38 cellular contexts compared by ENCODE assay signal in genomic region chr11:1679881-1680280, GRCh38. TPM values are rescaled to one million over a fixed set of nuclear protein-coding genes. Genes with fewer than 3 reads are reported as not detected.
"Had no signal": no experiment of that assay in that cellular context is flagged by ENCODE, and none has a peak within 500 bp of the region (broad histone marks: within the 10 kb centered on the region; RNA-seq: fewer than 3 reads in every experiment).

No MANE protein-coding gene starts in this region.

- H3K27ac Mint-ChIP-seq: activated CD4-positive, alpha-beta memory T cell treated with anti-CD3 and anti-CD28 coated beads, Interleukin-2, amount 10 ng/mL, durations not matched to agents 7 days and 5 days; activated CD4-positive, alpha-beta T cell treated with anti-CD3 and anti-CD28 coated beads, Interleukin-2, amount 10 ng/mL, durations not matched to agents 7 days and 5 days; activated naive CD4-positive, alpha-beta T cell treated with anti-CD3 and anti-CD28 coated beads for 36 hours; activated naive CD4-positive, alpha-beta T cell treated with anti-CD3 and anti-CD28 coated beads, Interleukin-2, amount 50 U/mL, for 24 hours; activated naive CD8-positive, alpha-beta T cell treated with anti-CD3 and anti-CD28 coated beads for 36 hours; activated naive CD8-positive, alpha-beta T cell treated with anti-CD3 and anti-CD28 coated beads, Interleukin-2, amount 50 U/mL, for 24 hours; activated T-helper 1 cell treated with anti-CD3 and anti-CD28 coated beads, Interleukin-12 subunit alpha, Interleukin-12 subunit beta, Interleukin-2, Interleukin-4 antibody, amounts not matched to agents 30 ng/mL and 10 ng/mL and 1 ng/mL, durations not matched to agents 14 hours and 24 hours and 36 hours; activated T-helper 2 cell treated with anti-CD3 and anti-CD28 coated beads, Interferon-gamma antibody, Interleukin-2, Interleukin-4, amounts not matched to agents 10 μg/mL and 5 μg/mL and 100 μg/mL, durations not matched to agents 14 hours and 24 hours and 36 hours; effector memory CD8-positive, alpha-beta T cell; WTC11 had no signal

- H3K36me3 ChIP-seq: adrenal gland, esophagus squamous epithelium, gastroesophageal sphincter had no signal

- H3K4me3 Mint-ChIP-seq: activated CD4-positive, alpha-beta memory T cell treated with anti-CD3 and anti-CD28 coated beads, Interleukin-2, amount 10 ng/mL, durations not matched to agents 7 days and 5 days; activated CD4-positive, alpha-beta T cell treated with anti-CD3 and anti-CD28 coated beads, Interleukin-2, amount 10 ng/mL, durations not matched to agents 7 days and 5 days; activated naive CD4-positive, alpha-beta T cell treated with anti-CD3 and anti-CD28 coated beads for 36 hours; activated naive CD4-positive, alpha-beta T cell treated with anti-CD3 and anti-CD28 coated beads, Interleukin-2, amount 50 U/mL, for 24 hours; activated naive CD8-positive, alpha-beta T cell treated with anti-CD3 and anti-CD28 coated beads for 36 hours; activated naive CD8-positive, alpha-beta T cell treated with anti-CD3 and anti-CD28 coated beads, Interleukin-2, amount 50 U/mL, for 24 hours; activated T-helper 1 cell treated with anti-CD3 and anti-CD28 coated beads, Interleukin-12 subunit alpha, Interleukin-12 subunit beta, Interleukin-2, Interleukin-4 antibody, amounts not matched to agents 30 ng/mL and 10 ng/mL and 1 ng/mL, durations not matched to agents 14 hours and 24 hours and 36 hours; effector memory CD8-positive, alpha-beta T cell; WTC11 had no signal

- H3K9me3 Mint-ChIP-seq: activated CD4-positive, alpha-beta memory T cell treated with anti-CD3 and anti-CD28 coated beads, Interleukin-2, amount 10 ng/mL, durations not matched to agents 7 days and 5 days; activated CD4-positive, alpha-beta T cell treated with anti-CD3 and anti-CD28 coated beads, Interleukin-2, amount 10 ng/mL, durations not matched to agents 7 days and 5 days; activated naive CD4-positive, alpha-beta T cell treated with anti-CD3 and anti-CD28 coated beads for 36 hours; activated naive CD4-positive, alpha-beta T cell treated with anti-CD3 and anti-CD28 coated beads, Interleukin-2, amount 50 U/mL, for 24 hours; activated naive CD8-positive, alpha-beta T cell treated with anti-CD3 and anti-CD28 coated beads for 36 hours; activated naive CD8-positive, alpha-beta T cell treated with anti-CD3 and anti-CD28 coated beads, Interleukin-2, amount 50 U/mL, for 24 hours; activated T-helper 1 cell treated with anti-CD3 and anti-CD28 coated beads, Interleukin-12 subunit alpha, Interleukin-12 subunit beta, Interleukin-2, Interleukin-4 antibody, amounts not matched to agents 30 ng/mL and 10 ng/mL and 1 ng/mL, durations not matched to agents 14 hours and 24 hours and 36 hours; activated T-helper 2 cell treated with anti-CD3 and anti-CD28 coated beads, Interferon-gamma antibody, Interleukin-2, Interleukin-4, amounts not matched to agents 10 μg/mL and 5 μg/mL and 100 μg/mL, durations not matched to agents 14 hours and 24 hours and 36 hours; effector memory CD8-positive, alpha-beta T cell; WTC11 had no signal

- FAIRE-seq: colon, endothelial cell of umbilical vein had no signal

- H3K4me1 ChIP-seq: adrenal gland, body of pancreas, esophagus squamous epithelium, gastroesophageal sphincter had no signal

- H3K4me3 ChIP-seq: adrenal gland, body of pancreas, esophagus squamous epithelium, gastroesophageal sphincter had no signal

- H3K27ac ChIP-seq: adrenal gland, body of pancreas, epithelial cell of prostate, esophagus squamous epithelium, gastroesophageal sphincter, VCaP had no signal

- ATAC-seq: activated naive CD8-positive, alpha-beta T cell treated with anti-CD3 and anti-CD28 coated beads, Interleukin-2, amount 50 U/mL, for 24 hours; body of pancreas; effector memory CD8-positive, alpha-beta T cell; gastroesophageal sphincter; WTC11 had no signal

- H3K27me3 ChIP-seq: body of pancreas had no signal

- H3K4me1 Mint-ChIP-seq: activated CD4-positive, alpha-beta memory T cell treated with anti-CD3 and anti-CD28 coated beads, Interleukin-2, amount 10 ng/mL, durations not matched to agents 7 days and 5 days; activated CD4-positive, alpha-beta T cell treated with anti-CD3 and anti-CD28 coated beads, Interleukin-2, amount 10 ng/mL, durations not matched to agents 7 days and 5 days; activated naive CD4-positive, alpha-beta T cell treated with anti-CD3 and anti-CD28 coated beads, Interleukin-2, amount 50 U/mL, for 24 hours; activated naive CD8-positive, alpha-beta T cell treated with anti-CD3 and anti-CD28 coated beads for 36 hours; activated naive CD8-positive, alpha-beta T cell treated with anti-CD3 and anti-CD28 coated beads, Interleukin-2, amount 50 U/mL, for 24 hours had no signal

- H3K36me3 Mint-ChIP-seq: activated naive CD4-positive, alpha-beta T cell treated with anti-CD3 and anti-CD28 coated beads, Interleukin-2, amount 50 U/mL, for 24 hours; activated naive CD8-positive, alpha-beta T cell treated with anti-CD3 and anti-CD28 coated beads for 36 hours; WTC11 had no signal

- H3K9me3 ChIP-seq: adrenal gland, body of pancreas, esophagus squamous epithelium, gastroesophageal sphincter had no signal

- DNase-seq: activated CD4-positive, alpha-beta memory T cell treated with anti-CD3 and anti-CD28 coated beads, Interleukin-2, amount 10 ng/mL, durations not matched to agents 7 days and 5 days; activated CD4-positive, alpha-beta T cell treated with anti-CD3 and anti-CD28 coated beads for 1 hour; activated CD4-positive, alpha-beta T cell treated with anti-CD3 and anti-CD28 coated beads for 4 hours; activated CD4-positive, alpha-beta T cell treated with anti-CD3 and anti-CD28 coated beads, Interleukin-2, amount 10 ng/mL, durations not matched to agents 7 days and 5 days; activated CD4-positive, alpha-beta T cell treated with anti-CD3 and anti-CD28 coated beads, Interleukin-2, amount 50 U/mL, for 4 hours; activated effector memory CD4-positive, alpha-beta T cell treated with anti-CD3 and anti-CD28 coated beads, Interleukin-2, amount 50 U/mL, for 16 hours; activated naive CD4-positive, alpha-beta T cell treated with anti-CD3 and anti-CD28 coated beads for 36 hours; activated naive CD8-positive, alpha-beta T cell treated with anti-CD3 and anti-CD28 coated beads for 36 hours; activated naive CD8-positive, alpha-beta T cell treated with anti-CD3 and anti-CD28 coated beads, Interleukin-2, amount 50 U/mL, for 24 hours; activated T-cell treated with anti-CD3 and anti-CD28 coated beads, Interleukin-2, amount 50 U/mL, for 1 hour; activated T-cell treated with anti-CD3 and anti-CD28 coated beads, Interleukin-2, amount 50 U/mL, for 48 hours; amygdala; body of pancreas; caudate nucleus; cortex of kidney; dermis blood vessel endothelial cell; effector CD4-positive, alpha-beta T cell; effector memory CD8-positive, alpha-beta T cell; esophagus squamous epithelium; foreskin melanocyte; T-helper 2 cell had no signal

RNA-seq across cellular contexts. Expression of gene KRTAP5-6, which starts 17.1 kb away (rescaled TPM):
- total RNA-seq: activated CD4-positive, alpha-beta memory T cell treated with anti-CD3 and anti-CD28 coated beads, Interleukin-2, amount 10 ng/mL, durations not matched to agents 7 days and 5 days; activated CD4-positive, alpha-beta T cell treated with anti-CD3 and anti-CD28 coated beads, Interleukin-2, amount 10 ng/mL, durations not matched to agents 7 days and 5 days; activated naive CD4-positive, alpha-beta T cell treated with anti-CD3 and anti-CD28 coated beads for 36 hours; activated naive CD8-positive, alpha-beta T cell treated with anti-CD3 and anti-CD28 coated beads for 36 hours; activated T-helper 1 cell treated with anti-CD3 and anti-CD28 coated beads, Interleukin-12 subunit alpha, Interleukin-12 subunit beta, Interleukin-2, Interleukin-4 antibody, amounts not matched to agents 30 ng/mL and 10 ng/mL and 1 ng/mL, durations not matched to agents 14 hours and 24 hours and 36 hours; activated T-helper 2 cell treated with anti-CD3 and anti-CD28 coated beads, Interferon-gamma antibody, Interleukin-2, Interleukin-4, amounts not matched to agents 10 μg/mL and 5 μg/mL and 100 μg/mL, durations not matched to agents 14 hours and 24 hours and 36 hours; aorta; body of pancreas; chondrocyte; dermis blood vessel endothelial cell; endothelial cell of umbilical vein; esophagus squamous epithelium; fibroblast of lung; fibroblast of villous mesenchyme; gastroesophageal sphincter; glomerular endothelial cell; T-helper 1 cell treated with Interleukin-12 subunit alpha and Interleukin-12 subunit beta and Interleukin-4 antibody, amounts not matched to agents 30 ng/mL and 1 ng/mL, for 36 hours had no signal
- polyA plus RNA-seq: adrenal gland, aorta, endothelial cell of umbilical vein, esophagus, fibroblast of lung had no signal

RNA-seq across cellular contexts. Expression of gene KRTAP5-5, which starts 50.3 kb away (rescaled TPM):
- total RNA-seq: activated CD4-positive, alpha-beta memory T cell treated with anti-CD3 and anti-CD28 coated beads, Interleukin-2, amount 10 ng/mL, durations not matched to agents 7 days and 5 days; activated CD4-positive, alpha-beta T cell treated with anti-CD3 and anti-CD28 coated beads, Interleukin-2, amount 10 ng/mL, durations not matched to agents 7 days and 5 days; activated naive CD4-positive, alpha-beta T cell treated with anti-CD3 and anti-CD28 coated beads for 36 hours; activated naive CD8-positive, alpha-beta T cell treated with anti-CD3 and anti-CD28 coated beads for 36 hours; activated T-helper 1 cell treated with anti-CD3 and anti-CD28 coated beads, Interleukin-12 subunit alpha, Interleukin-12 subunit beta, Interleukin-2, Interleukin-4 antibody, amounts not matched to agents 30 ng/mL and 10 ng/mL and 1 ng/mL, durations not matched to agents 14 hours and 24 hours and 36 hours; activated T-helper 2 cell treated with anti-CD3 and anti-CD28 coated beads, Interferon-gamma antibody, Interleukin-2, Interleukin-4, amounts not matched to agents 10 μg/mL and 5 μg/mL and 100 μg/mL, durations not matched to agents 14 hours and 24 hours and 36 hours; adrenal gland; aorta; body of pancreas; chondrocyte; dermis blood vessel endothelial cell; endothelial cell of umbilical vein; esophagus squamous epithelium; fibroblast of lung; fibroblast of villous mesenchyme; gastroesophageal sphincter; glomerular endothelial cell; T-helper 1 cell treated with Interleukin-12 subunit alpha and Interleukin-12 subunit beta and Interleukin-4 antibody, amounts not matched to agents 30 ng/mL and 1 ng/mL, for 36 hours; WTC11 had no signal
- polyA plus RNA-seq: adrenal gland, aorta, endothelial cell of umbilical vein, esophagus, fibroblast of lung had no signal

RNA-seq across cellular contexts. Expression of gene KRTAP5-4, which starts 57.9 kb away (rescaled TPM):
- total RNA-seq: activated CD4-positive, alpha-beta memory T cell treated with anti-CD3 and anti-CD28 coated beads, Interleukin-2, amount 10 ng/mL, durations not matched to agents 7 days and 5 days; activated CD4-positive, alpha-beta T cell treated with anti-CD3 and anti-CD28 coated beads, Interleukin-2, amount 10 ng/mL, durations not matched to agents 7 days and 5 days; activated naive CD4-positive, alpha-beta T cell treated with anti-CD3 and anti-CD28 coated beads for 36 hours; activated naive CD8-positive, alpha-beta T cell treated with anti-CD3 and anti-CD28 coated beads for 36 hours; activated T-helper 1 cell treated with anti-CD3 and anti-CD28 coated beads, Interleukin-12 subunit alpha, Interleukin-12 subunit beta, Interleukin-2, Interleukin-4 antibody, amounts not matched to agents 30 ng/mL and 10 ng/mL and 1 ng/mL, durations not matched to agents 14 hours and 24 hours and 36 hours; activated T-helper 2 cell treated with anti-CD3 and anti-CD28 coated beads, Interferon-gamma antibody, Interleukin-2, Interleukin-4, amounts not matched to agents 10 μg/mL and 5 μg/mL and 100 μg/mL, durations not matched to agents 14 hours and 24 hours and 36 hours; adrenal gland; aorta; body of pancreas; chondrocyte; dermis blood vessel endothelial cell; endothelial cell of umbilical vein; esophagus squamous epithelium; fibroblast of lung; fibroblast of villous mesenchyme; gastroesophageal sphincter; glomerular endothelial cell; T-helper 1 cell treated with Interleukin-12 subunit alpha and Interleukin-12 subunit beta and Interleukin-4 antibody, amounts not matched to agents 30 ng/mL and 1 ng/mL, for 36 hours; WTC11 had no signal
- polyA plus RNA-seq: adrenal gland, aorta, endothelial cell of umbilical vein, esophagus, fibroblast of lung had no signal
